In the genomic region with DNA sequence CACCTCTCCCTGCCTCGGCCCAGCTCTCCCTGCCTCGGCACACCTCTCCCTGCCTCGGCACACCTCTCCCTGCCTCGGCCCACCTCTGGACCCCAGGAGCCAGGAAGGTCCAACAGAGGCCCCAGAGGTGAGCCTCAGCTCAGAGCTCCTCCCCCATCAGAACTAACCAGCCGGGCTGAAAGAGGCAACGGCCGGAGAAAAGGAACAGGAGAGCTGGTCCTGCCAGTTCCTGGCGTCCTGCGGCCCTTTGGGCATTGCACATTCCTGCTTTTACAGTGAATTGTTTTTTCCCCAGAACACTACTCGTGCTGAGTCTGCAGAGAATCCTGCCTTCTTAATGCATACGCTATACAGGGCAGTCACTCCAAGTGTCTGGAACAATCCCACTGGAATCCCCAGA, we compare ENCODE assay signal across 35 cellular contexts. TPM values are rescaled to one million over a fixed set of nuclear protein-coding genes. Genes with fewer than 3 reads are reported as not detected.
"Had no signal": no experiment of that assay in that cellular context is flagged by ENCODE, and none has a peak within 500 bp of the region (broad histone marks: within the 10 kb centered on the region; RNA-seq: fewer than 3 reads in every experiment).

No MANE protein-coding gene starts in this region.

- H3K4me1 Mint-ChIP-seq: activated B cell treated with CpG ODN at 0.5 μM for 24 hours; activated T-helper 17 cell treated with anti-CD3 and anti-CD28 coated beads, Interleukin-2, amount 50 U/mL, for 72 hours; T-cell had no signal

- H3K36me3 ChIP-seq: cardiac muscle cell, esophagus muscularis mucosa, gastrocnemius medialis had no signal

- H3K4me3 ChIP-seq: body of pancreas, cardiac muscle cell, coronary artery, dorsolateral prefrontal cortex, esophagus muscularis mucosa, gastrocnemius medialis had no signal

- H3K27me3 Mint-ChIP-seq: activated CD8-positive, alpha-beta T cell treated with anti-CD3 and anti-CD28 coated beads for 36 hours; activated naive CD8-positive, alpha-beta T cell; T-cell had no signal

- H3K36me3 Mint-ChIP-seq: activated naive CD8-positive, alpha-beta T cell; T-cell had no signal

- H3K4me3 Mint-ChIP-seq: activated B cell treated with CpG ODN at 0.5 μM for 24 hours; activated CD8-positive, alpha-beta T cell treated with anti-CD3 and anti-CD28 coated beads for 36 hours; activated naive CD8-positive, alpha-beta T cell; activated T-cell treated with anti-CD3 and anti-CD28 coated beads, Interleukin-2, amount 50 U/mL, for 4 hours; activated T-helper 17 cell treated with anti-CD3 and anti-CD28 coated beads, Interleukin-2, amount 50 U/mL, for 72 hours; dendritic cell treated with granulocyte-macrophage colony-stimulating factor and Interleukin-4, amounts not matched to agents 40 ng/mL and 50 ng/mL, for 4 days; endodermal cell; T-cell; T-helper 1 cell treated with Interleukin-12 subunit alpha and Interleukin-12 subunit beta and Interleukin-4 antibody, amounts not matched to agents 30 μg/mL and 1 μg/mL, for 36 hours had no signal

- H3K27ac Mint-ChIP-seq: activated B cell treated with CpG ODN at 0.5 μM for 24 hours; activated CD8-positive, alpha-beta T cell treated with anti-CD3 and anti-CD28 coated beads for 36 hours; activated naive CD8-positive, alpha-beta T cell; activated T-helper 17 cell treated with anti-CD3 and anti-CD28 coated beads, Interleukin-2, amount 50 U/mL, for 72 hours; dendritic cell treated with granulocyte-macrophage colony-stimulating factor and Interleukin-4, amounts not matched to agents 40 ng/mL and 50 ng/mL, for 4 days; endodermal cell; T-cell; T-helper 1 cell treated with Interleukin-12 subunit alpha and Interleukin-12 subunit beta and Interleukin-4 antibody, amounts not matched to agents 30 μg/mL and 1 μg/mL, for 36 hours had no signal

- H3K27ac ChIP-seq: body of pancreas, cardiac muscle cell, coronary artery, dorsolateral prefrontal cortex, esophagus muscularis mucosa, foreskin keratinocyte, gastrocnemius medialis, WERI-Rb-1 had no signal

- H3K4me1 ChIP-seq: body of pancreas, esophagus muscularis mucosa, foreskin keratinocyte, gastrocnemius medialis had no signal

- H3K9me3 Mint-ChIP-seq: activated B cell treated with CpG ODN at 0.5 μM for 24 hours; activated CD8-positive, alpha-beta T cell treated with anti-CD3 and anti-CD28 coated beads for 36 hours; activated T-cell treated with anti-CD3 and anti-CD28 coated beads, Interleukin-2, amount 50 U/mL, for 4 hours; activated T-helper 17 cell treated with anti-CD3 and anti-CD28 coated beads, Interleukin-2, amount 50 U/mL, for 72 hours; dendritic cell treated with granulocyte-macrophage colony-stimulating factor and Interleukin-4, amounts not matched to agents 40 ng/mL and 50 ng/mL, for 4 days; endodermal cell; T-cell; T-helper 1 cell treated with Interleukin-12 subunit alpha and Interleukin-12 subunit beta and Interleukin-4 antibody, amounts not matched to agents 30 μg/mL and 1 μg/mL, for 36 hours had no signal

- ATAC-seq: activated CD4-positive, CD25-positive, alpha-beta regulatory T cell treated with anti-CD3 and anti-CD28 coated beads, Interleukin-2, amount 50 U/mL, for 24 hours; activated CD8-positive, alpha-beta T cell treated with anti-CD3 and anti-CD28 coated beads for 36 hours; activated T-cell treated with anti-CD3 and anti-CD28 coated beads, Interleukin-2, amount 50 U/mL, for 4 hours; activated T-helper 17 cell treated with anti-CD3 and anti-CD28 coated beads, Interleukin-2, amount 50 U/mL, for 72 hours; body of pancreas; foreskin keratinocyte; gastrocnemius medialis; T-cell had no signal

- H3K27me3 ChIP-seq: body of pancreas, dorsolateral prefrontal cortex, esophagus muscularis mucosa, gastrocnemius medialis had no signal

- H3K9me3 ChIP-seq: body of pancreas, esophagus muscularis mucosa, gastrocnemius medialis had no signal

- DNase-seq: activated B cell treated with CpG ODN at 0.5 μM for 24 hours; activated CD4-positive, alpha-beta T cell treated with anti-CD3 and anti-CD28 coated beads for 48 hours; activated CD4-positive, alpha-beta T cell treated with anti-CD3 and anti-CD28 coated beads, Interleukin-2, amount 50 U/mL, for 1 hour; activated CD4-positive, alpha-beta T cell treated with anti-CD3 and anti-CD28 coated beads, Interleukin-2, amount 50 U/mL, for 48 hours; activated CD8-positive, alpha-beta memory T cell treated with anti-CD3 and anti-CD28 coated beads for 24 hours; activated CD8-positive, alpha-beta T cell treated with anti-CD3 and anti-CD28 coated beads for 36 hours; activated effector memory CD4-positive, alpha-beta T cell treated with Interleukin-2 at 50 U/mL for 16 hours; activated gamma-delta T cell treated with Interleukin-2 at 50 U/mL for 16 hours; activated naive CD4-positive, alpha-beta T cell treated with anti-CD3 and anti-CD28 coated beads, Interleukin-2, amount 50 U/mL, for 16 hours; activated naive CD4-positive, alpha-beta T cell treated with Interleukin-2 at 50 U/mL for 16 hours; activated T-cell treated with anti-CD3 and anti-CD28 coated beads, Interleukin-2, amount 50 U/mL, for 4 hours; amygdala; aorta; body of pancreas; central memory CD4-positive, alpha-beta T cell; cerebellar nuclear complex; dorsolateral prefrontal cortex; effector memory CD4-positive, alpha-beta T cell; endodermal cell; erythroblast; foreskin keratinocyte; gastrocnemius medialis; SW 1271; T-cell; T-helper 9 cell; WERI-Rb-1 had no signal

RNA-seq across cellular contexts. Expression of a gene that starts 45.8 kb away (rescaled TPM):
- total RNA-seq: activated B cell treated with CpG ODN at 0.5 μM for 24 hours; activated CD8-positive, alpha-beta T cell treated with anti-CD3 and anti-CD28 coated beads for 36 hours; activated T-cell treated with anti-CD3 and anti-CD28 coated beads, Interleukin-2, amount 50 U/mL, for 4 hours; activated T-helper 17 cell treated with anti-CD3 and anti-CD28 coated beads, Interleukin-2, amount 50 U/mL, for 72 hours; aorta; foreskin keratinocyte; T-cell; T-helper 2 cell treated with Interferon-gamma antibody and Interleukin-4, amounts not matched to agents 100 ng/mL and 5 ng/mL, for 36 hours had no signal
- polyA plus RNA-seq: aorta, foreskin keratinocyte had no signal
